In the genomic region with DNA sequence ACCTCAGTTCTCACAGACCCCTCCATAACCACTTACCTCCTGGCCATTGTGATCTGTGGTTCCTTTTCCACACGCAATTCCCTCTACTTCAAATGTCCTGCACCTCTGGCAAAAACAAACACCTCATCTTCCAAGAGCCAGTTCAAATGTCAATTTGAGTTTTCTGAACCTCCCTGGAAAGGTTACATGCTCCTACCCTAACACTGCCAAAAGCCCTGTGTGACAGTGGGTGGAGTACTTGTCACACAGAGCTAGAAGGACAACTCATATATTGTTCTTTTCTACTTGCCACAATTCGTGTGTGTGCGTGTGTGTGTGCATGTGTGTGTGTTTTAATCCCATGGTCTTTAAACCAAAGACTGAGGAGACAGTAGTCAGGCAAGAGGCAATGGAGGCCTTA, we compare ENCODE assay signal across 26 cellular contexts.
"Had no signal": no experiment of that assay in that cellular context is flagged by ENCODE, and none has a peak within 500 bp of the region (broad histone marks: within the 10 kb centered on the region; RNA-seq: fewer than 3 reads in every experiment).

No MANE protein-coding gene starts in this region.

- H3K4me1 Mint-ChIP-seq: immature natural killer cell; mesothelial cell of epicardium; naive B cell; naive thymus-derived CD8-positive, alpha-beta T cell had no signal

- H2AFZ ChIP-seq: hepatocyte had no signal

- DNase-seq: dermis blood vessel endothelial cell; dorsolateral prefrontal cortex; effector CD4-positive, alpha-beta T cell; effector memory CD4-positive, alpha-beta T cell; foreskin keratinocyte; heart left ventricle; hypothalamus; immature natural killer cell; islet precursor cell; kidney; kidney glomerular epithelial cell; left colon; left lung; left ventricle myocardium superior; lower lobe of right lung; mesenchymal stem cell; mucosa of descending colon; naive B cell; naive thymus-derived CD8-positive, alpha-beta T cell had no signal

- H3K36me3 ChIP-seq: esophagus muscularis mucosa, gastroesophageal sphincter, heart left ventricle, left lung, lower lobe of right lung had no signal

- H3K79me2 ChIP-seq: hepatocyte had no signal

- H3K4me1 ChIP-seq: esophagus muscularis mucosa, foreskin keratinocyte, gastroesophageal sphincter, heart left ventricle, left lung, lower lobe of right lung had no signal

- H3K27me3 ChIP-seq: dorsolateral prefrontal cortex, esophagus muscularis mucosa, foreskin keratinocyte, gastroesophageal sphincter, heart left ventricle, hepatocyte, left lung had no signal

- H3K4me3 Mint-ChIP-seq: immature natural killer cell; mesothelial cell of epicardium; naive B cell; naive thymus-derived CD8-positive, alpha-beta T cell had no signal

- H3K27ac ChIP-seq: coronary artery, dorsolateral prefrontal cortex, esophagus muscularis mucosa, foreskin keratinocyte, gastroesophageal sphincter, heart left ventricle, hepatocyte, left lung, lower lobe of right lung had no signal

- FAIRE-seq: endothelial cell of umbilical vein, frontal cortex, kidney had no signal

- ATAC-seq: foreskin keratinocyte; gastroesophageal sphincter; heart left ventricle; left colon; left lung; left ventricle myocardium superior; lower lobe of right lung; mucosa of descending colon; naive thymus-derived CD8-positive, alpha-beta T cell had no signal

- H3K4me3 ChIP-seq: coronary artery, dorsolateral prefrontal cortex, esophagus muscularis mucosa, gastroesophageal sphincter, heart left ventricle, hepatocyte, left lung, lower lobe of right lung, mucosa of descending colon had no signal

- H3K27ac Mint-ChIP-seq: immature natural killer cell, mesothelial cell of epicardium, naive B cell had no signal

- H3K9me3 ChIP-seq: esophagus muscularis mucosa, gastroesophageal sphincter, heart left ventricle, left lung, lower lobe of right lung, mucosa of descending colon had no signal

- H3K36me3 Mint-ChIP-seq: immature natural killer cell, mesothelial cell of epicardium had no signal

- H3K4me2 ChIP-seq: hepatocyte had no signal
